2 cellular contexts compared by ENCODE assay signal in genomic region chr2:112317303-112318158, GRCh38.
A peak's percentile ranks its signal among the peaks of the same experiment; 100 is the strongest.
TF ChIP-seq lines count a peak whose summit lies in the region.

No MANE protein-coding gene starts in this region.

TF ChIP-seq in HepG2, 621 proteins besides CTCF, POLR2A, EP300 and RAD21 (continued from another document and continues in another):
- TF ChIP-seq KDM5A (IDR thresholded peaks at IDR 0.05; ENCODE audit: borderline replicate concordance, low read length) (peak; percentile 7; the same call in 1 of the 2 replicates), SAP130 (CRISPR knock-in tag; IDR thresholded peaks at IDR 0.05; ENCODE audit: low read depth) (peak; percentile 35), PAF1 (CRISPR knock-in tag; IDR thresholded peaks at IDR 0.05) (no peak), ZNF563 (CRISPR knock-in tag; IDR thresholded peaks at IDR 0.05) (no peak), RARA (CRISPR knock-in tag; IDR thresholded peaks at IDR 0.05) (peak; percentile 77), MLLT10 (CRISPR knock-in tag; IDR thresholded peaks at IDR 0.05) (no peak), PPARG (CRISPR knock-in tag; conservative IDR thresholded peaks at IDR 0.05) (peak; percentile 82), EZH2 (conservative IDR thresholded peaks at IDR 0.05; ENCODE audit: low read depth, low read length) (no peak), ONECUT2 (CRISPR knock-in tag; IDR thresholded peaks at IDR 0.05) (peak; percentile 55; the same call in 1 of the 2 replicates), ZNF710 (CRISPR knock-in tag; IDR thresholded peaks at IDR 0.05; ENCODE audit: borderline replicate concordance) (no peak), HNRNPK (IDR thresholded peaks at IDR 0.05; ENCODE audit: low read depth, low read length, poor library complexity, severe bottlenecking) (no peak), JUND (CRISPR knock-in tag; IDR thresholded peaks at IDR 0.05) (no peak), ZNF382 (CRISPR knock-in tag; IDR thresholded peaks at IDR 0.05; ENCODE audit: borderline replicate concordance) (no peak), SRSF4 (IDR thresholded peaks at IDR 0.05; ENCODE audit: low read depth, low read length, poor library complexity, severe bottlenecking) (no peak), ZNF619 (CRISPR knock-in tag; IDR thresholded peaks at IDR 0.05) (no peak), CENPX (CRISPR knock-in tag; IDR thresholded peaks at IDR 0.05) (no peak), ZNF75D (CRISPR knock-in tag; IDR thresholded peaks at IDR 0.05; ENCODE audit: borderline replicate concordance) (no peak)
- TF ChIP-seq, protein P1, sequence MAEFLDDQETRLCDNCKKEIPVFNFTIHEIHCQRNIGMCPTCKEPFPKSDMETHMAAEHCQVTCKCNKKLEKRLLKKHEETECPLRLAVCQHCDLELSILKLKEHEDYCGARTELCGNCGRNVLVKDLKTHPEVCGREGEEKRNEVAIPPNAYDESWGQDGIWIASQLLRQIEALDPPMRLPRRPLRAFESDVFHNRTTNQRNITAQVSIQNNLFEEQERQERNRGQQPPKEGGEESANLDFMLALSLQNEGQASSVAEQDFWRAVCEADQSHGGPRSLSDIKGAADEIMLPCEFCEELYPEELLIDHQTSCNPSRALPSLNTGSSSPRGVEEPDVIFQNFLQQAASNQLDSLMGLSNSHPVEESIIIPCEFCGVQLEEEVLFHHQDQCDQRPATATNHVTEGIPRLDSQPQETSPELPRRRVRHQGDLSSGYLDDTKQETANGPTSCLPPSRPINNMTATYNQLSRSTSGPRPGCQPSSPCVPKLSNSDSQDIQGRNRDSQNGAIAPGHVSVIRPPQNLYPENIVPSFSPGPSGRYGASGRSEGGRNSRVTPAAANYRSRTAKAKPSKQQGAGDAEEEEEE (CRISPR knock-in tag; IDR thresholded peaks at IDR 0.05; ENCODE audit: borderline replicate concordance) = no peak
- TF ChIP-seq, protein P2, sequence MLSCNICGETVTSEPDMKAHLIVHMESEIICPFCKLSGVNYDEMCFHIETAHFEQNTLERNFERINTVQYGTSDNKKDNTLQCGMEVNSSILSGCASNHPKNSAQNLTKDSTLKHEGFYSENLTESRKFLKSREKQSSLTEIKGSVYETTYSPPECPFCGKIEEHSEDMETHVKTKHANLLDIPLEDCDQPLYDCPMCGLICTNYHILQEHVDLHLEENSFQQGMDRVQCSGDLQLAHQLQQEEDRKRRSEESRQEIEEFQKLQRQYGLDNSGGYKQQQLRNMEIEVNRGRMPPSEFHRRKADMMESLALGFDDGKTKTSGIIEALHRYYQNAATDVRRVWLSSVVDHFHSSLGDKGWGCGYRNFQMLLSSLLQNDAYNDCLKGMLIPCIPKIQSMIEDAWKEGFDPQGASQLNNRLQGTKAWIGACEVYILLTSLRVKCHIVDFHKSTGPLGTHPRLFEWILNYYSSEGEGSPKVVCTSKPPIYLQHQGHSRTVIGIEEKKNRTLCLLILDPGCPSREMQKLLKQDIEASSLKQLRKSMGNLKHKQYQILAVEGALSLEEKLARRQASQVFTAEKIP (CRISPR knock-in tag; IDR thresholded peaks at IDR 0.05; ENCODE audit: borderline replicate concordance) = no peak

TF ChIP-seq in HEK293T, 16 proteins besides CTCF, POLR2A, EP300 and RAD21 (continued from another document):
- no peak for TF ChIP-seq CTBP1 (IDR thresholded peaks at IDR 0.05; ENCODE audit: borderline replicate concordance)
- no peak for TF ChIP-seq NFRKB (IDR thresholded peaks at IDR 0.05)
- TF ChIP-seq BHLHE40 (IDR thresholded peaks at IDR 0.05; ENCODE audit: borderline replicate concordance) = no peak
- TF ChIP-seq TARDBP (IDR thresholded peaks at IDR 0.05) = no peak
- no peak for TF ChIP-seq ARNT (IDR thresholded peaks at IDR 0.05)
- TF ChIP-seq ELF4 (IDR thresholded peaks at IDR 0.05) = no peak
- no peak for TF ChIP-seq FOXA1 (IDR thresholded peaks at IDR 0.05)
- no peak for TF ChIP-seq FOXK2 (IDR thresholded peaks at IDR 0.05)
